11 cellular contexts compared by ENCODE assay signal in the genomic region with DNA sequence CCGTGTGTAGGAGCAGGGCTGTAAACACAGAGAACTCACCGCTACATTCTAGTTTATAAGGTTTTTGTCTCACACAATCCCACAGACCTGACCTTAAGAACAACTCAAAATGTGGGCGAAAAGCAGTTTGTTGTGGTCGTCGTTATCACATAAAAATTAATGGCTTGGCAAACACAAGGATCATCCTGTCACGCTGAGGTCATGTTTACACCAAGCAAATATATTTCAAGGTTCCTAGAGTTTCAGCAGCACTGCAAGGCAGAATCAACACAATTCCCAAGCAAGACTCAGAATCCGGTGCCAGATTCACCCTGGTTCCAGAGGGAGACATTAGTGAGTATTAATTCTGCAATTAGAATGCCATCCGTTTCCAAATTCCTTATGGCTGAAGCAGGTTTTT. TPM values are rescaled to one million over a fixed set of nuclear protein-coding genes. Genes with fewer than 3 reads are reported as not detected.
DNase-seq lines count a peak whose midpoint lies in the region; FAIRE-seq and TF ChIP-seq lines count a peak whose summit lies in the region.
"Had no signal": no experiment of that assay in that cellular context is flagged by ENCODE, and none has a peak within 500 bp of the region (broad histone marks: within the 10 kb centered on the region; RNA-seq: fewer than 3 reads in every experiment).

No MANE protein-coding gene starts in this region.

- no peaks in the 10 kb centered on the region for H3K9me3 ChIP-seq in uterus

- peak overlapping the region; percentile 80 to 86 for H3K27ac ChIP-seq in uterus

- no peak for FAIRE-seq in GM19239 (lab: Jason Lieb, UNC)
- FAIRE-seq: A204.1 had no signal

- no peak for TF ChIP-seq CTCF in uterus (IDR thresholded peaks at IDR 0.05)

- intact Hi-C loops in uterus (cut with DNase I; ENCODE audit: low total_unique reads): no loop called here

- DNase-seq in NCI-H510A treated with DMSO at 0.1 percent for 48 hours (lab: John Stamatoyannopoulos, UW): peak; percentile 47
- no peak for DNase-seq in NCI-H510A (lab: John Stamatoyannopoulos, UW)
- DNase-seq in SW480 (ENCODE audit: low spot score): peak; percentile 81
- peak; percentile 52 for DNase-seq in kidney glomerular epithelial cell (lab: John Stamatoyannopoulos, UW)
- peak; percentile 44 to 86 for DNase-seq in uterus
- no peak for DNase-seq in GM19239 (ENCODE audit: insufficient read length, low spot score)
- no peak for DNase-seq in DMS153 treated with DMSO at 0.1 percent for 48 hours (lab: John Stamatoyannopoulos, UW; ENCODE audit: unreplicated experiment)
- DNase-seq in NCI-H1105 (lab: John Stamatoyannopoulos, UW): no peak
- DNase-seq: NCI-H2081 had no signal

- peaks cover 8 to 15% of the 10 kb centered on the region in 2 donors for H3K4me1 ChIP-seq in uterus

- H3K36me3 ChIP-seq in uterus: no peaks in the 10 kb centered on the region

- TF ChIP-seq POLR2A in uterus (IDR thresholded peaks at IDR 0.05): no peak

- no peaks in the 10 kb centered on the region for H3K27me3 ChIP-seq in uterus

- no peak overlapping the region for H3K4me3 ChIP-seq in uterus

RNA-seq across cellular contexts. Expression of a gene that starts 30.1 kb away (rescaled TPM):
- total RNA-seq in uterus: 1 to 10 TPM in 2 of 4 donors, not detected in 2; 1.8 to 3.6 TPM
- total RNA-seq: epithelial cell of proximal tubule had no signal

Comparison
In these comparisons a context has a peak if more than half of its experiments do, and no peak if none do; other contexts are left out.
1. DNase-seq: peak in NCI-H510A treated with DMSO at 0.1 percent for 48 hours (single experiment), SW480 (single experiment), kidney glomerular epithelial cell (single experiment) and uterus (2 of 2); none in NCI-H510A (single experiment), GM19239 (single experiment), DMS153 treated with DMSO at 0.1 percent for 48 hours (single experiment) and NCI-H1105 (single experiment).